2 cellular contexts compared by ENCODE assay signal in genomic region chr21:43068065-43068464, GRCh38. TPM values are rescaled to one million over a fixed set of nuclear protein-coding genes. Genes with fewer than 3 reads are reported as not detected.
"Had no signal": no experiment of that assay in that cellular context is flagged by ENCODE, and none has a peak within 500 bp of the region (broad histone marks: within the 10 kb centered on the region; RNA-seq: fewer than 3 reads in every experiment).

No MANE protein-coding gene starts in this region.

RNA-seq across cellular contexts. Expression of gene CBS, which starts 7.6 kb away (rescaled TPM):
- total RNA-seq: HT-29 had no signal
- polyA plus RNA-seq: IgD-negative memory B cell had no signal
